ENCODE assay signal across 1 cellular context in genomic region chr5:35095366-35095765, GRCh38.
TF ChIP-seq lines count a peak whose summit lies in the region.

No MANE protein-coding gene starts in this region.

TF ChIP-seq in HepG2, 621 proteins besides CTCF, POLR2A, EP300 and RAD21 (continues in another document):
- TF ChIP-seq THAP9 (CRISPR knock-in tag; IDR thresholded peaks at IDR 0.05; ENCODE audit: borderline replicate concordance), result no peak
- no peak for TF ChIP-seq ZNF543 (CRISPR knock-in tag; IDR thresholded peaks at IDR 0.05)
- TF ChIP-seq SOX13 (IDR thresholded peaks at IDR 0.05), result no peak
- TF ChIP-seq SOX13 (CRISPR knock-in tag; conservative IDR thresholded peaks at IDR 0.05 in 1 of 2, IDR thresholded peaks at IDR 0.05 in 1 of 2), result peak in 1 of 2 experiments; percentile 26; a peak in 1 of 4 replicates
- TF ChIP-seq POLR2AphosphoS5 (IDR thresholded peaks at IDR 0.05; ENCODE audit: low read depth, low read length), result no peak
- no peak for TF ChIP-seq ZNF883 (CRISPR knock-in tag; IDR thresholded peaks at IDR 0.05; ENCODE audit: not compliant biosample characterization)
- no peak for TF ChIP-seq ZNF644 (CRISPR knock-in tag; IDR thresholded peaks at IDR 0.05; ENCODE audit: low read depth)
- TF ChIP-seq, protein P1, sequence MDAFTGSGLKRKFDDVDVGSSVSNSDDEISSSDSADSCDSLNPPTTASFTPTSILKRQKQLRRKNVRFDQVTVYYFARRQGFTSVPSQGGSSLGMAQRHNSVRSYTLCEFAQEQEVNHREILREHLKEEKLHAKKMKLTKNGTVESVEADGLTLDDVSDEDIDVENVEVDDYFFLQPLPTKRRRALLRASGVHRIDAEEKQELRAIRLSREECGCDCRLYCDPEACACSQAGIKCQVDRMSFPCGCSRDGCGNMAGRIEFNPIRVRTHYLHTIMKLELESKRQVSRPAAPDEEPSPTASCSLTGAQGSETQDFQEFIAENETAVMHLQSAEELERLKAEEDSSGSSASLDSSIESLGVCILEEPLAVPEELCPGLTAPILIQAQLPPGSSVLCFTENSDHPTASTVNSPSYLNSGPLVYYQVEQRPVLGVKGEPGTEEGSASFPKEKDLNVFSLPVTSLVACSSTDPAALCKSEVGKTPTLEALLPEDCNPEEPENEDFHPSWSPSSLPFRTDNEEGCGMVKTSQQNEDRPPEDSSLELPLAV (CRISPR knock-in tag; conservative IDR thresholded peaks at IDR 0.05; ENCODE audit: low read depth), result no peak
- 0 out of 2 replicates have a peak, but pooled peaks have one; percentile 8 for TF ChIP-seq MAX (IDR thresholded peaks at IDR 0.05)
- TF ChIP-seq ZNF234 (CRISPR knock-in tag; conservative IDR thresholded peaks at IDR 0.05), result no peak
- no peak for TF ChIP-seq ZNF83 (CRISPR knock-in tag; IDR thresholded peaks at IDR 0.05; ENCODE audit: borderline replicate concordance)
- no peak for TF ChIP-seq TMF1 (CRISPR knock-in tag; IDR thresholded peaks at IDR 0.05; ENCODE audit: low read depth)
- TF ChIP-seq, protein P2, sequence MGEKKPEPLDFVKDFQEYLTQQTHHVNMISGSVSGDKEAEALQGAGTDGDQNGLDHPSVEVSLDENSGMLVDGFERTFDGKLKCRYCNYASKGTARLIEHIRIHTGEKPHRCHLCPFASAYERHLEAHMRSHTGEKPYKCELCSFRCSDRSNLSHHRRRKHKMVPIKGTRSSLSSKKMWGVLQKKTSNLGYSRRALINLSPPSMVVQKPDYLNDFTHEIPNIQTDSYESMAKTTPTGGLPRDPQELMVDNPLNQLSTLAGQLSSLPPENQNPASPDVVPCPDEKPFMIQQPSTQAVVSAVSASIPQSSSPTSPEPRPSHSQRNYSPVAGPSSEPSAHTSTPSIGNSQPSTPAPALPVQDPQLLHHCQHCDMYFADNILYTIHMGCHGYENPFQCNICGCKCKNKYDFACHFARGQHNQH (CRISPR knock-in tag; IDR thresholded peaks at IDR 0.05), result no peak
- no peak for TF ChIP-seq ARNTL (CRISPR knock-in tag; IDR thresholded peaks at IDR 0.05)
- TF ChIP-seq ZNF720 (CRISPR knock-in tag; IDR thresholded peaks at IDR 0.05), result no peak
- TF ChIP-seq IRF2 (CRISPR knock-in tag; IDR thresholded peaks at IDR 0.05), result no peak
- TF ChIP-seq MAFG (CRISPR knock-in tag; IDR thresholded peaks at IDR 0.05), result no peak
- TF ChIP-seq ZNF260 (CRISPR knock-in tag; IDR thresholded peaks at IDR 0.05; ENCODE audit: borderline replicate concordance, low read depth), result no peak
- TF ChIP-seq ZNF142 (CRISPR knock-in tag; IDR thresholded peaks at IDR 0.05), result no peak
- TF ChIP-seq ZNF232 (CRISPR knock-in tag; IDR thresholded peaks at IDR 0.05; ENCODE audit: borderline replicate concordance), result no peak
- TF ChIP-seq KDM3A (CRISPR knock-in tag; IDR thresholded peaks at IDR 0.05; ENCODE audit: low read depth), result no peak
- no peak for TF ChIP-seq RBM22 (optimal IDR thresholded peaks at IDR 0.05; ENCODE audit: low read length)
- no peak for TF ChIP-seq NR3C1 (CRISPR knock-in tag; IDR thresholded peaks at IDR 0.05)
- peak; percentile 61; the same call in 1 of the 2 replicates for TF ChIP-seq THRA (CRISPR knock-in tag; IDR thresholded peaks at IDR 0.05; ENCODE audit: borderline replicate concordance)
- TF ChIP-seq ZNF782 (CRISPR knock-in tag; IDR thresholded peaks at IDR 0.05; ENCODE audit: borderline replicate concordance), result no peak
- TF ChIP-seq, protein P3, sequence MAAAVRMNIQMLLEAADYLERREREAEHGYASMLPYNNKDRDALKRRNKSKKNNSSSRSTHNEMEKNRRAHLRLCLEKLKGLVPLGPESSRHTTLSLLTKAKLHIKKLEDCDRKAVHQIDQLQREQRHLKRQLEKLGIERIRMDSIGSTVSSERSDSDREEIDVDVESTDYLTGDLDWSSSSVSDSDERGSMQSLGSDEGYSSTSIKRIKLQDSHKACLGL (CRISPR knock-in tag; IDR thresholded peaks at IDR 0.05), result no peak
- TF ChIP-seq ZIK1 (CRISPR knock-in tag; IDR thresholded peaks at IDR 0.05; ENCODE audit: borderline replicate concordance, low read depth), result no peak
- TF ChIP-seq JDP2 (CRISPR knock-in tag; IDR thresholded peaks at IDR 0.05; ENCODE audit: borderline replicate concordance), result no peak
- TF ChIP-seq POGZ (CRISPR knock-in tag; IDR thresholded peaks at IDR 0.05), result no peak
- no peak for TF ChIP-seq AGO1 (IDR thresholded peaks at IDR 0.05; ENCODE audit: low read depth, low read length, poor library complexity, severe bottlenecking)
- no peak for TF ChIP-seq KLF9 (CRISPR knock-in tag; IDR thresholded peaks at IDR 0.05; ENCODE audit: low read depth)
- TF ChIP-seq, protein P4, sequence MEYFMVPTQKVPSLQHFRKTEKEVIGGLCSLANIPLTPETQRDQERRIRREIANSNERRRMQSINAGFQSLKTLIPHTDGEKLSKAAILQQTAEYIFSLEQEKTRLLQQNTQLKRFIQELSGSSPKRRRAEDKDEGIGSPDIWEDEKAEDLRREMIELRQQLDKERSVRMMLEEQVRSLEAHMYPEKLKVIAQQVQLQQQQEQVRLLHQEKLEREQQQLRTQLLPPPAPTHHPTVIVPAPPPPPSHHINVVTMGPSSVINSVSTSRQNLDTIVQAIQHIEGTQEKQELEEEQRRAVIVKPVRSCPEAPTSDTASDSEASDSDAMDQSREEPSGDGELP (IDR thresholded peaks at IDR 0.05; ENCODE audit: borderline replicate concordance, low read depth), result 0 out of 2 replicates have a peak, but pooled peaks have one; percentile 30
- TF ChIP-seq FOXK1 (CRISPR knock-in tag; IDR thresholded peaks at IDR 0.05; ENCODE audit: borderline replicate concordance, low read depth), result no peak
- TF ChIP-seq ZBTB34 (CRISPR knock-in tag; IDR thresholded peaks at IDR 0.05), result no peak
- no peak for TF ChIP-seq DNMT3B (CRISPR knock-in tag; conservative IDR thresholded peaks at IDR 0.05)
- TF ChIP-seq NR2C2 (CRISPR knock-in tag; IDR thresholded peaks at IDR 0.05; ENCODE audit: borderline replicate concordance), result no peak
- no peak for TF ChIP-seq ZNF17 (CRISPR knock-in tag; IDR thresholded peaks at IDR 0.05)
- TF ChIP-seq ZNF451 (CRISPR knock-in tag; IDR thresholded peaks at IDR 0.05), result no peak
- no peak for TF ChIP-seq FOXP1 (IDR thresholded peaks at IDR 0.05)
- TF ChIP-seq FOXP1 (CRISPR knock-in tag; IDR thresholded peaks at IDR 0.05), result 0 out of 2 replicates have a peak, but pooled peaks have one; percentile 9
- no peak for TF ChIP-seq ZXDC (CRISPR knock-in tag; IDR thresholded peaks at IDR 0.05)
- TF ChIP-seq ZNF124 (CRISPR knock-in tag; IDR thresholded peaks at IDR 0.05), result no peak
- no peak for TF ChIP-seq HOXA3 (CRISPR knock-in tag; IDR thresholded peaks at IDR 0.05)
